ENCODE assay signal across 2 cellular contexts in the genomic region with DNA sequence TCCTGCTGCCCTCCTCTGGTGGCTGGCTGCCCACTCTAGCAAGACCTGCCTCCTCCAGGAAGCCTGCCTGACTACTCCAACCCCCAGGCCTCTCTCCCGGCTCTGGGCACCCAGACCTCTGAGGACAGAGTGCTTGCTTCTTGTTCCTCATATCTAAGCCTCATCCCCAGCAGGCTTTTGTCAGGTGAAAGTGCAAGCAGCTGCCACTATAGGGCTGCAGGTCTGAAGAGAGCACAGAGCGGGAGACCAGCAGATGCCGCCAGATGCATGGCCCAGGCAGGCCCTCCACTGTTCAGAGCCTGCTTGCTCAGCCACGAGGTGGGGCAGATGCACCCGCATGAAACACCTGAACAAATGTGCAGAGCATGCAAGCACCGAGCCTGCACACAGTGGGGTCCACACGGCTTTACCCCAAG.
TF ChIP-seq lines count a peak whose summit lies in the region.

No MANE protein-coding gene starts in this region.

TF ChIP-seq in HepG2, 621 proteins besides CTCF, POLR2A, EP300 and RAD21 (continues in another document):
- TF ChIP-seq ZNF274 (CRISPR knock-in tag; IDR thresholded peaks at IDR 0.05) (0 out of 2 replicates have a peak, but pooled peaks have one; percentile 35), SALL1 (CRISPR knock-in tag; IDR thresholded peaks at IDR 0.05) (peak; percentile 48; the same call in 1 of the 2 replicates), ZFY (CRISPR knock-in tag; IDR thresholded peaks at IDR 0.05) (peak; percentile 59; the same call in 1 of the 2 replicates), ZNF564 (CRISPR knock-in tag; IDR thresholded peaks at IDR 0.05) (no peak), MXD4 (CRISPR knock-in tag; IDR thresholded peaks at IDR 0.05) (no peak), NFE2L2 (IDR thresholded peaks at IDR 0.05; ENCODE audit: low read length) (no peak)
- TF ChIP-seq, protein P1, sequence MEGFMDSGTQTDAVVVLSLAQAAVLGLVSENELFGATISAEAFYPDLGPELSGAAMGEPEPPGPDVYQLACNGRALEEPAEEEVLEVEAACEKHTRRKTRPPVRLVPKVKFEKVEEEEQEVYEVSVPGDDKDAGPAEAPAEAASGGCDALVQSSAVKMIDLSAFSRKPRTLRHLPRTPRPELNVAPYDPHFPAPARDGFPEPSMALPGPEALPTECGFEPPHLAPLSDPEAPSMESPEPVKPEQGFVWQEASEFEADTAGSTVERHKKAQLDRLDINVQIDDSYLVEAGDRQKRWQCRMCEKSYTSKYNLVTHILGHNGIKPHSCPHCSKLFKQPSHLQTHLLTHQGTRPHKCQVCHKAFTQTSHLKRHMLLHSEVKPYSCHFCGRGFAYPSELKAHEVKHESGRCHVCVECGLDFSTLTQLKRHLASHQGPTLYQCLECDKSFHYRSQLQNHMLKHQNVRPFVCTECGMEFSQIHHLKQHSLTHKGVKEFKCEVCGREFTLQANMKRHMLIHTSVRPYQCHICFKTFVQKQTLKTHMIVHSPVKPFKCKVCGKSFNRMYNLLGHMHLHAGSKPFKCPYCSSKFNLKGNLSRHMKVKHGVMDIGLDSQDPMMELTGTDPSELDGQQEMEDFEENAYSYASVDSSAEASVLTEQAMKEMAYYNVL (CRISPR knock-in tag; IDR thresholded peaks at IDR 0.05; ENCODE audit: borderline replicate concordance) = 0 out of 2 replicates have a peak, but pooled peaks have one; percentile 37
- TF ChIP-seq, protein P2, sequence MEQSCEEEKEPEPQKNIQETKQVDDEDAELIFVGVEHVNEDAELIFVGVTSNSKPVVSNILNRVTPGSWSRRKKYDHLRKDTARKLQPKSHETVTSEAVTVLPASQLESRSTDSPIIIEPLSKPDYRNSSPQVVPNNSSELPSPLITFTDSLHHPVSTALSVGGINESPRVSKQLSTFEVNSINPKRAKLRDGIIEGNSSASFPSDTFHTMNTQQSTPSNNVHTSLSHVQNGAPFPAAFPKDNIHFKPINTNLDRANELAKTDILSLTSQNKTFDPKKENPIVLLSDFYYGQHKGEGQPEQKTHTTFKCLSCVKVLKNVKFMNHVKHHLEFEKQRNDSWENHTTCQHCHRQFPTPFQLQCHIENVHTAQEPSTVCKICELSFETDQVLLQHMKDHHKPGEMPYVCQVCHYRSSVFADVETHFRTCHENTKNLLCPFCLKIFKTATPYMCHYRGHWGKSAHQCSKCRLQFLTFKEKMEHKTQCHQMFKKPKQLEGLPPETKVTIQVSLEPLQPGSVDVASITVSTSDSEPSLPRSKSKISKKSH (CRISPR knock-in tag; IDR thresholded peaks at IDR 0.05; ENCODE audit: borderline replicate concordance) = peak; percentile 70; the same call in 1 of the 2 replicates
- TF ChIP-seq, protein P3, sequence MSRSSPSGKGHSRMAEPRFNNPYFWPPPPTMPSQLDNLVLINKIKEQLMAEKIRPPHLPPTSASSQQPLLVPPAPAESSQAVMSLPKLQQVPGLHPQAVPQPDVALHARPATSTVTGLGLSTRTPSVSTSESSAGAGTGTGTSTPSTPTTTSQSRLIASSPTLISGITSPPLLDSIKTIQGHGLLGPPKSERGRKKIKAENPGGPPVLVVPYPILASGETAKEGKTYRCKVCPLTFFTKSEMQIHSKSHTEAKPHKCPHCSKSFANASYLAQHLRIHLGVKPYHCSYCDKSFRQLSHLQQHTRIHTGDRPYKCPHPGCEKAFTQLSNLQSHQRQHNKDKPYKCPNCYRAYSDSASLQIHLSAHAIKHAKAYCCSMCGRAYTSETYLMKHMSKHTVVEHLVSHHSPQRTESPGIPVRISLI (CRISPR knock-in tag; IDR thresholded peaks at IDR 0.05; ENCODE audit: borderline replicate concordance) = peak; percentile 12; the same call in 1 of the 2 replicates
- TF ChIP-seq, protein P4, sequence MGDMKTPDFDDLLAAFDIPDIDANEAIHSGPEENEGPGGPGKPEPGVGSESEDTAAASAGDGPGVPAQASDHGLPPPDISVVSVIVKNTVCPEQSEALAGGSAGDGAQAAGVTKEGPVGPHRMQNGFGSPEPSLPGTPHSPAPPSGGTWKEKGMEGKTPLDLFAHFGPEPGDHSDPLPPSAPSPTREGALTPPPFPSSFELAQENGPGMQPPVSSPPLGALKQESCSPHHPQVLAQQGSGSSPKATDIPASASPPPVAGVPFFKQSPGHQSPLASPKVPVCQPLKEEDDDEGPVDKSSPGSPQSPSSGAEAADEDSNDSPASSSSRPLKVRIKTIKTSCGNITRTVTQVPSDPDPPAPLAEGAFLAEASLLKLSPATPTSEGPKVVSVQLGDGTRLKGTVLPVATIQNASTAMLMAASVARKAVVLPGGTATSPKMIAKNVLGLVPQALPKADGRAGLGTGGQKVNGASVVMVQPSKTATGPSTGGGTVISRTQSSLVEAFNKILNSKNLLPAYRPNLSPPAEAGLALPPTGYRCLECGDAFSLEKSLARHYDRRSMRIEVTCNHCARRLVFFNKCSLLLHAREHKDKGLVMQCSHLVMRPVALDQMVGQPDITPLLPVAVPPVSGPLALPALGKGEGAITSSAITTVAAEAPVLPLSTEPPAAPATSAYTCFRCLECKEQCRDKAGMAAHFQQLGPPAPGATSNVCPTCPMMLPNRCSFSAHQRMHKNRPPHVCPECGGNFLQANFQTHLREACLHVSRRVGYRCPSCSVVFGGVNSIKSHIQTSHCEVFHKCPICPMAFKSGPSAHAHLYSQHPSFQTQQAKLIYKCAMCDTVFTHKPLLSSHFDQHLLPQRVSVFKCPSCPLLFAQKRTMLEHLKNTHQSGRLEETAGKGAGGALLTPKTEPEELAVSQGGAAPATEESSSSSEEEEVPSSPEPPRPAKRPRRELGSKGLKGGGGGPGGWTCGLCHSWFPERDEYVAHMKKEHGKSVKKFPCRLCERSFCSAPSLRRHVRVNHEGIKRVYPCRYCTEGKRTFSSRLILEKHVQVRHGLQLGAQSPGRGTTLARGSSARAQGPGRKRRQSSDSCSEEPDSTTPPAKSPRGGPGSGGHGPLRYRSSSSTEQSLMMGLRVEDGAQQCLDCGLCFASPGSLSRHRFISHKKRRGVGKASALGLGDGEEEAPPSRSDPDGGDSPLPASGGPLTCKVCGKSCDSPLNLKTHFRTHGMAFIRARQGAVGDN (CRISPR knock-in tag; IDR thresholded peaks at IDR 0.05) = peak; percentile 84
- TF ChIP-seq, protein P5, sequence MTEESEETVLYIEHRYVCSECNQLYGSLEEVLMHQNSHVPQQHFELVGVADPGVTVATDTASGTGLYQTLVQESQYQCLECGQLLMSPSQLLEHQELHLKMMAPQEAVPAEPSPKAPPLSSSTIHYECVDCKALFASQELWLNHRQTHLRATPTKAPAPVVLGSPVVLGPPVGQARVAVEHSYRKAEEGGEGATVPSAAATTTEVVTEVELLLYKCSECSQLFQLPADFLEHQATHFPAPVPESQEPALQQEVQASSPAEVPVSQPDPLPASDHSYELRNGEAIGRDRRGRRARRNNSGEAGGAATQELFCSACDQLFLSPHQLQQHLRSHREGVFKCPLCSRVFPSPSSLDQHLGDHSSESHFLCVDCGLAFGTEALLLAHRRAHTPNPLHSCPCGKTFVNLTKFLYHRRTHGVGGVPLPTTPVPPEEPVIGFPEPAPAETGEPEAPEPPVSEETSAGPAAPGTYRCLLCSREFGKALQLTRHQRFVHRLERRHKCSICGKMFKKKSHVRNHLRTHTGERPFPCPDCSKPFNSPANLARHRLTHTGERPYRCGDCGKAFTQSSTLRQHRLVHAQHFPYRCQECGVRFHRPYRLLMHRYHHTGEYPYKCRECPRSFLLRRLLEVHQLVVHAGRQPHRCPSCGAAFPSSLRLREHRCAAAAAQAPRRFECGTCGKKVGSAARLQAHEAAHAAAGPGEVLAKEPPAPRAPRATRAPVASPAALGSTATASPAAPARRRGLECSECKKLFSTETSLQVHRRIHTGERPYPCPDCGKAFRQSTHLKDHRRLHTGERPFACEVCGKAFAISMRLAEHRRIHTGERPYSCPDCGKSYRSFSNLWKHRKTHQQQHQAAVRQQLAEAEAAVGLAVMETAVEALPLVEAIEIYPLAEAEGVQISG (CRISPR knock-in tag; IDR thresholded peaks at IDR 0.05) = peak; percentile 19; the same call in 1 of the 2 replicates

TF ChIP-seq in H1, 55 proteins besides CTCF, POLR2A, EP300 and RAD21:
- TF ChIP-seq, protein P6, sequence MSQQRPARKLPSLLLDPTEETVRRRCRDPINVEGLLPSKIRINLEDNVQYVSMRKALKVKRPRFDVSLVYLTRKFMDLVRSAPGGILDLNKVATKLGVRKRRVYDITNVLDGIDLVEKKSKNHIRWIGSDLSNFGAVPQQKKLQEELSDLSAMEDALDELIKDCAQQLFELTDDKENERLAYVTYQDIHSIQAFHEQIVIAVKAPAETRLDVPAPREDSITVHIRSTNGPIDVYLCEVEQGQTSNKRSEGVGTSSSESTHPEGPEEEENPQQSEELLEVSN (IDR thresholded peaks at IDR 0.05) = no peak
- TF ChIP-seq, protein P7, sequence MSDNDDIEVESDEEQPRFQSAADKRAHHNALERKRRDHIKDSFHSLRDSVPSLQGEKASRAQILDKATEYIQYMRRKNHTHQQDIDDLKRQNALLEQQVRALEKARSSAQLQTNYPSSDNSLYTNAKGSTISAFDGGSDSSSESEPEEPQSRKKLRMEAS (IDR thresholded peaks at IDR 0.05) = 0 out of 2 replicates have a peak, but pooled peaks have one; percentile 15
- no peak for TF ChIP-seq TAF1 (IDR thresholded peaks at IDR 0.05; ENCODE audit: low read depth, low read length)
- TF ChIP-seq, protein P8, sequence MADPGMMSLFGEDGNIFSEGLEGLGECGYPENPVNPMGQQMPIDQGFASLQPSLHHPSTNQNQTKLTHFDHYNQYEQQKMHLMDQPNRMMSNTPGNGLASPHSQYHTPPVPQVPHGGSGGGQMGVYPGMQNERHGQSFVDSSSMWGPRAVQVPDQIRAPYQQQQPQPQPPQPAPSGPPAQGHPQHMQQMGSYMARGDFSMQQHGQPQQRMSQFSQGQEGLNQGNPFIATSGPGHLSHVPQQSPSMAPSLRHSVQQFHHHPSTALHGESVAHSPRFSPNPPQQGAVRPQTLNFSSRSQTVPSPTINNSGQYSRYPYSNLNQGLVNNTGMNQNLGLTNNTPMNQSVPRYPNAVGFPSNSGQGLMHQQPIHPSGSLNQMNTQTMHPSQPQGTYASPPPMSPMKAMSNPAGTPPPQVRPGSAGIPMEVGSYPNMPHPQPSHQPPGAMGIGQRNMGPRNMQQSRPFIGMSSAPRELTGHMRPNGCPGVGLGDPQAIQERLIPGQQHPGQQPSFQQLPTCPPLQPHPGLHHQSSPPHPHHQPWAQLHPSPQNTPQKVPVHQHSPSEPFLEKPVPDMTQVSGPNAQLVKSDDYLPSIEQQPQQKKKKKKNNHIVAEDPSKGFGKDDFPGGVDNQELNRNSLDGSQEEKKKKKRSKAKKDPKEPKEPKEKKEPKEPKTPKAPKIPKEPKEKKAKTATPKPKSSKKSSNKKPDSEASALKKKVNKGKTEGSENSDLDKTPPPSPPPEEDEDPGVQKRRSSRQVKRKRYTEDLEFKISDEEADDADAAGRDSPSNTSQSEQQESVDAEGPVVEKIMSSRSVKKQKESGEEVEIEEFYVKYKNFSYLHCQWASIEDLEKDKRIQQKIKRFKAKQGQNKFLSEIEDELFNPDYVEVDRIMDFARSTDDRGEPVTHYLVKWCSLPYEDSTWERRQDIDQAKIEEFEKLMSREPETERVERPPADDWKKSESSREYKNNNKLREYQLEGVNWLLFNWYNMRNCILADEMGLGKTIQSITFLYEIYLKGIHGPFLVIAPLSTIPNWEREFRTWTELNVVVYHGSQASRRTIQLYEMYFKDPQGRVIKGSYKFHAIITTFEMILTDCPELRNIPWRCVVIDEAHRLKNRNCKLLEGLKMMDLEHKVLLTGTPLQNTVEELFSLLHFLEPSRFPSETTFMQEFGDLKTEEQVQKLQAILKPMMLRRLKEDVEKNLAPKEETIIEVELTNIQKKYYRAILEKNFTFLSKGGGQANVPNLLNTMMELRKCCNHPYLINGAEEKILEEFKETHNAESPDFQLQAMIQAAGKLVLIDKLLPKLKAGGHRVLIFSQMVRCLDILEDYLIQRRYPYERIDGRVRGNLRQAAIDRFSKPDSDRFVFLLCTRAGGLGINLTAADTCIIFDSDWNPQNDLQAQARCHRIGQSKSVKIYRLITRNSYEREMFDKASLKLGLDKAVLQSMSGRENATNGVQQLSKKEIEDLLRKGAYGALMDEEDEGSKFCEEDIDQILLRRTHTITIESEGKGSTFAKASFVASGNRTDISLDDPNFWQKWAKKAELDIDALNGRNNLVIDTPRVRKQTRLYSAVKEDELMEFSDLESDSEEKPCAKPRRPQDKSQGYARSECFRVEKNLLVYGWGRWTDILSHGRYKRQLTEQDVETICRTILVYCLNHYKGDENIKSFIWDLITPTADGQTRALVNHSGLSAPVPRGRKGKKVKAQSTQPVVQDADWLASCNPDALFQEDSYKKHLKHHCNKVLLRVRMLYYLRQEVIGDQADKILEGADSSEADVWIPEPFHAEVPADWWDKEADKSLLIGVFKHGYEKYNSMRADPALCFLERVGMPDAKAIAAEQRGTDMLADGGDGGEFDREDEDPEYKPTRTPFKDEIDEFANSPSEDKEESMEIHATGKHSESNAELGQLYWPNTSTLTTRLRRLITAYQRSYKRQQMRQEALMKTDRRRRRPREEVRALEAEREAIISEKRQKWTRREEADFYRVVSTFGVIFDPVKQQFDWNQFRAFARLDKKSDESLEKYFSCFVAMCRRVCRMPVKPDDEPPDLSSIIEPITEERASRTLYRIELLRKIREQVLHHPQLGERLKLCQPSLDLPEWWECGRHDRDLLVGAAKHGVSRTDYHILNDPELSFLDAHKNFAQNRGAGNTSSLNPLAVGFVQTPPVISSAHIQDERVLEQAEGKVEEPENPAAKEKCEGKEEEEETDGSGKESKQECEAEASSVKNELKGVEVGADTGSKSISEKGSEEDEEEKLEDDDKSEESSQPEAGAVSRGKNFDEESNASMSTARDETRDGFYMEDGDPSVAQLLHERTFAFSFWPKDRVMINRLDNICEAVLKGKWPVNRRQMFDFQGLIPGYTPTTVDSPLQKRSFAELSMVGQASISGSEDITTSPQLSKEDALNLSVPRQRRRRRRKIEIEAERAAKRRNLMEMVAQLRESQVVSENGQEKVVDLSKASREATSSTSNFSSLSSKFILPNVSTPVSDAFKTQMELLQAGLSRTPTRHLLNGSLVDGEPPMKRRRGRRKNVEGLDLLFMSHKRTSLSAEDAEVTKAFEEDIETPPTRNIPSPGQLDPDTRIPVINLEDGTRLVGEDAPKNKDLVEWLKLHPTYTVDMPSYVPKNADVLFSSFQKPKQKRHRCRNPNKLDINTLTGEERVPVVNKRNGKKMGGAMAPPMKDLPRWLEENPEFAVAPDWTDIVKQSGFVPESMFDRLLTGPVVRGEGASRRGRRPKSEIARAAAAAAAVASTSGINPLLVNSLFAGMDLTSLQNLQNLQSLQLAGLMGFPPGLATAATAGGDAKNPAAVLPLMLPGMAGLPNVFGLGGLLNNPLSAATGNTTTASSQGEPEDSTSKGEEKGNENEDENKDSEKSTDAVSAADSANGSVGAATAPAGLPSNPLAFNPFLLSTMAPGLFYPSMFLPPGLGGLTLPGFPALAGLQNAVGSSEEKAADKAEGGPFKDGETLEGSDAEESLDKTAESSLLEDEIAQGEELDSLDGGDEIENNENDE (IDR thresholded peaks at IDR 0.05; ENCODE audit: insufficient replicate concordance, low read length) = no peak
TF ChIP-seq in H1: peak in this region for 1.
